16 cellular contexts compared by ENCODE assay signal in genomic region chr3:195034541-195034940, GRCh38.
DNase-seq lines count a peak whose midpoint lies in the region; TF ChIP-seq lines count a peak whose summit lies in the region.
"Had no signal": no experiment of that assay in that cellular context is flagged by ENCODE, and none has a peak within 500 bp of the region (broad histone marks: within the 10 kb centered on the region; RNA-seq: fewer than 3 reads in every experiment).

No MANE protein-coding gene starts in this region.

- peak overlapping the region; percentile 23 for H3K27ac Mint-ChIP-seq in activated naive CD4-positive, alpha-beta T cell treated with anti-CD3 and anti-CD28 coated beads, Interleukin-2, amount 50 U/mL, for 24 hours
- no peak overlapping the region for H3K27ac Mint-ChIP-seq in endothelial cell (ENCODE audit: unreplicated experiment)
- H3K27ac Mint-ChIP-seq: CD4-positive, alpha-beta memory T cell; GM23338 had no signal

- no peaks in the 10 kb centered on the region for H3K4me1 Mint-ChIP-seq in activated naive CD4-positive, alpha-beta T cell treated with anti-CD3 and anti-CD28 coated beads, Interleukin-2, amount 50 U/mL, for 24 hours
- peaks cover 41% of the 10 kb centered on the region for H3K4me1 Mint-ChIP-seq in endothelial cell (ENCODE audit: unreplicated experiment)
- H3K4me1 Mint-ChIP-seq: CD4-positive, alpha-beta memory T cell had no signal

- H3K4me3 Mint-ChIP-seq in activated naive CD4-positive, alpha-beta T cell treated with anti-CD3 and anti-CD28 coated beads, Interleukin-2, amount 50 U/mL, for 24 hours, result no peak overlapping the region
- H3K4me3 Mint-ChIP-seq in endothelial cell (ENCODE audit: unreplicated experiment), result peak overlapping the region; percentile 57
- H3K4me3 Mint-ChIP-seq: CD4-positive, alpha-beta memory T cell; GM23338 had no signal

- no peaks in the 10 kb centered on the region for H3K36me3 Mint-ChIP-seq in activated naive CD4-positive, alpha-beta T cell treated with anti-CD3 and anti-CD28 coated beads, Interleukin-2, amount 50 U/mL, for 24 hours
- H3K36me3 Mint-ChIP-seq in endothelial cell (ENCODE audit: low read depth, unreplicated experiment), result peaks cover 4% of the 10 kb centered on the region
- H3K36me3 Mint-ChIP-seq: CD4-positive, alpha-beta memory T cell had no signal

- H3K4me1 ChIP-seq in mucosa of rectum (ENCODE audit: control insufficient read depth in 2 of 2, insufficient read depth in 2 of 2, low read length in 2 of 2), result peaks cover 14 to 18% of the 10 kb centered on the region in 2 donors

- H3K9me3 Mint-ChIP-seq in activated naive CD4-positive, alpha-beta T cell treated with anti-CD3 and anti-CD28 coated beads, Interleukin-2, amount 50 U/mL, for 24 hours, result no peaks in the 10 kb centered on the region
- H3K9me3 Mint-ChIP-seq in endothelial cell (ENCODE audit: unreplicated experiment), result no peaks in the 10 kb centered on the region
- H3K9me3 Mint-ChIP-seq: CD4-positive, alpha-beta memory T cell had no signal

- TF ChIP-seq CTCF in endothelial cell (IDR thresholded peaks at IDR 0.05; ENCODE audit: unreplicated experiment), result no peak

- H3K9ac ChIP-seq in mucosa of rectum (ENCODE audit: low read depth in 1 of 2, low read length in 2 of 2), result no peak overlapping the region
- H3K9ac ChIP-seq: BLaER1 treated with 17β-estradiol and CSF1 and Interleukin-3, amounts not matched to agents 10 nM and 100 nM had no signal

- H3K9me3 ChIP-seq in mucosa of rectum (ENCODE audit: control insufficient read depth in 2 of 2, low read length in 2 of 2), result no peaks in the 10 kb centered on the region

- H3K36me3 ChIP-seq in mucosa of rectum (ENCODE audit: control insufficient read depth in 2 of 2, insufficient read depth in 2 of 2, low read length in 2 of 2), result no peaks in the 10 kb centered on the region
- H3K36me3 ChIP-seq: BLaER1 treated with 17β-estradiol and CSF1 and Interleukin-3, amounts not matched to agents 10 nM and 100 nM had no signal

- H3K27me3 ChIP-seq in mucosa of rectum (ENCODE audit: control insufficient read depth in 2 of 2, insufficient read depth in 2 of 2, low read length in 2 of 2), result no peaks in the 10 kb centered on the region
- H3K27me3 ChIP-seq: BLaER1 treated with 17β-estradiol and CSF1 and Interleukin-3, amounts not matched to agents 10 nM and 100 nM had no signal

- peaks cover 2% of the 10 kb centered on the region for H3K27me3 Mint-ChIP-seq in activated naive CD4-positive, alpha-beta T cell treated with anti-CD3 and anti-CD28 coated beads, Interleukin-2, amount 50 U/mL, for 24 hours
- peaks cover under 1% of the 10 kb centered on the region for H3K27me3 Mint-ChIP-seq in endothelial cell (ENCODE audit: unreplicated experiment)

- DNase-seq in activated naive CD4-positive, alpha-beta T cell (lab: John Stamatoyannopoulos, UW), result no peak
- no peak for DNase-seq in endothelial cell (ENCODE audit: low spot score)
- no peak for DNase-seq in NCI-H2081 (lab: John Stamatoyannopoulos, UW)
- DNase-seq in activated CD4-positive, alpha-beta T cell treated with anti-CD3 and anti-CD28 coated beads, Interleukin-2, amount 50 U/mL, for 4 hours, result no peak
- DNase-seq in activated CD4-positive, alpha-beta T cell treated with anti-CD3 and anti-CD28 coated beads for 1 hour, result no peak
- DNase-seq: CD4-positive, alpha-beta memory T cell; GDM1; Karpas-422; NCI-H1694 treated with DMSO at 0.1 percent for 48 hours; NCI-H446; OCI-M1; SHP77 had no signal

- H3K27ac ChIP-seq in mucosa of rectum (ENCODE audit: low read depth in 2 of 2, low read length in 2 of 2), result peak overlapping the region; percentile 35 to 48
- H3K27ac ChIP-seq: BLaER1 treated with 17β-estradiol and CSF1 and Interleukin-3, amounts not matched to agents 10 nM and 100 nM had no signal

- no peak overlapping the region for H3K4me3 ChIP-seq in mucosa of rectum (ENCODE audit: low read length in 2 of 2)
- H3K4me3 ChIP-seq: BLaER1 treated with 17β-estradiol and CSF1 and Interleukin-3, amounts not matched to agents 10 nM and 100 nM; GM23338 had no signal
